1 cellular context compared by ENCODE assay signal in genomic region chr7:116097365-116098009, GRCh38.
TF ChIP-seq lines count a peak whose summit lies in the region.

No MANE protein-coding gene starts in this region.

TF ChIP-seq in HepG2, 621 proteins besides CTCF, POLR2A, EP300 and RAD21 (continued from another document):
- TF ChIP-seq PRDM10 (CRISPR knock-in tag; IDR thresholded peaks at IDR 0.05; ENCODE audit: low read depth) = no peak
TF ChIP-seq in HepG2: peak in this region for 8.
